Comparison of ENCODE assay signal across 13 cellular contexts in genomic region chr1:101144868-101145808, GRCh38.
DNase-seq lines count a peak whose midpoint lies in the region; ATAC-seq, FAIRE-seq and TF ChIP-seq lines count a peak whose summit lies in the region.
"Had no signal": no experiment of that assay in that cellular context is flagged by ENCODE, and none has a peak within 500 bp of the region (broad histone marks: within the 10 kb centered on the region; RNA-seq: fewer than 3 reads in every experiment).

No MANE protein-coding gene starts in this region.

- CTCF ChIA-PET in activated B cell treated with CpG ODN at 0.5 μM for 24 hours (lab: Charles Lee): interaction anchor here (1.3 to 1.6 kb wide), 3 partner anchors 10 to 143 kb away, joined by 3 to 5 read pairs (median 3); no protein-coding TSS in a partner anchor

- ATAC-seq in activated B cell treated with CpG ODN at 0.5 μM for 24 hours (ENCODE audit: low read depth): peak; percentile 76
- ATAC-seq in naive B cell (ENCODE audit: low read depth in 2 of 2): peak; percentile 95 to 96
- ATAC-seq in pancreas: no peak

- H3K27ac Mint-ChIP-seq in activated B cell treated with CpG ODN at 0.5 μM for 24 hours (peak overlapping the region; percentile 74), naive B cell (peak overlapping the region; percentile 71 to 95 (median 88)), CD14-positive monocyte (no peak overlapping the region), neural progenitor cell (no peak overlapping the region)
- H3K27ac Mint-ChIP-seq: CD4-positive, alpha-beta memory T cell had no signal

- H3K9ac ChIP-seq in neural progenitor cell: no peak overlapping the region

- H3K79me2 ChIP-seq in neural progenitor cell (ENCODE audit: low read depth): no peaks in the 10 kb centered on the region

- FAIRE-seq in H54 (lab: Jason Lieb, UNC): peak; percentile 27
- no peak for FAIRE-seq in pancreas (lab: Jason Lieb, UNC)

- H3K27me3 Mint-ChIP-seq in activated B cell treated with CpG ODN at 0.5 μM for 24 hours: no peaks in the 10 kb centered on the region
- H3K27me3 Mint-ChIP-seq in naive B cell: no peaks in the 10 kb centered on the region
- no peaks in the 10 kb centered on the region for H3K27me3 Mint-ChIP-seq in CD14-positive monocyte (ENCODE audit: low read depth in 3 of 3)
- no peaks in the 10 kb centered on the region for H3K27me3 Mint-ChIP-seq in neural progenitor cell (ENCODE audit: insufficient read depth, low read depth)
- H3K27me3 Mint-ChIP-seq: CD4-positive, alpha-beta memory T cell had no signal

- H3K36me3 Mint-ChIP-seq in activated B cell treated with CpG ODN at 0.5 μM for 24 hours (ENCODE audit: low read depth): no peaks in the 10 kb centered on the region
- no peaks in the 10 kb centered on the region for H3K36me3 Mint-ChIP-seq in naive B cell
- no peaks in the 10 kb centered on the region for H3K36me3 Mint-ChIP-seq in CD14-positive monocyte
- no peaks in the 10 kb centered on the region for H3K36me3 Mint-ChIP-seq in neural progenitor cell
- H3K36me3 Mint-ChIP-seq: brain; CD4-positive, alpha-beta memory T cell had no signal

- H3F3A ChIP-seq in neural progenitor cell (ENCODE audit: low read depth): no peaks in the 10 kb centered on the region

- H4K20me1 ChIP-seq in neural progenitor cell (ENCODE audit: low read depth): no peaks in the 10 kb centered on the region

- H3K4me3 ChIP-seq in pancreas (no peak overlapping the region), neural progenitor cell (no peak overlapping the region)

- H3K27ac ChIP-seq in pancreas (no peak overlapping the region), neural progenitor cell (no peak overlapping the region)

- 77 to 87% methylated on average over 5 of the region's 5 CpGs for WGBS in pancreas, 2 donors

- TF ChIP-seq CTCF in activated B cell treated with CpG ODN at 0.5 μM for 24 hours (IDR thresholded peaks at IDR 0.05) (no peak), CD14-positive monocyte (IDR thresholded peaks at IDR 0.05) (no peak), pancreas (IDR thresholded peaks at IDR 0.05) (no peak), neural progenitor cell (IDR thresholded peaks at IDR 0.05) (no peak)

- H3K9me3 Mint-ChIP-seq in activated B cell treated with CpG ODN at 0.5 μM for 24 hours (no peaks in the 10 kb centered on the region), naive B cell (no peaks in the 10 kb centered on the region), CD14-positive monocyte (peaks cover 0 to 1% (median 0%) of the 10 kb centered on the region in 7 donors), neural progenitor cell (no peaks in the 10 kb centered on the region)
- H3K9me3 Mint-ChIP-seq: brain; CD4-positive, alpha-beta memory T cell had no signal

- H3K4me1 ChIP-seq in pancreas (no peaks in the 10 kb centered on the region), neural progenitor cell (no peaks in the 10 kb centered on the region)

- H3K4me3 Mint-ChIP-seq in activated B cell treated with CpG ODN at 0.5 μM for 24 hours (peak overlapping the region; percentile 21), naive B cell (peak overlapping the region; percentile 8 to 82 (median 68)), CD14-positive monocyte (no peak overlapping the region), neural progenitor cell (no peak overlapping the region)
- H3K4me3 Mint-ChIP-seq: brain; CD4-positive, alpha-beta memory T cell had no signal

- DNase-seq in NOMO-1 treated with DMSO at 0.1 percent for 48 hours (lab: John Stamatoyannopoulos, UW; ENCODE audit: unreplicated experiment) (peak; percentile 25), NOMO-1 treated with dmso at 0.1 percent for 144 hours (lab: John Stamatoyannopoulos, UW; ENCODE audit: unreplicated experiment) (no peak), H54 (ENCODE audit: insufficient read length, low spot score) (no peak), activated B cell treated with CpG ODN at 0.5 μM for 24 hours (no peak), naive B cell (peak; percentile 43), CD14-positive monocyte (ENCODE audit: low spot score) (no peak), pancreas (no peak), neural progenitor cell (ENCODE audit: low spot score) (no peak)
- DNase-seq: activated effector memory CD4-positive, alpha-beta T cell treated with anti-CD3 and anti-CD28 coated beads, Interleukin-2, amount 50 U/mL, for 16 hours; CD4-positive, alpha-beta memory T cell; effector CD8-positive, alpha-beta T cell; NCI-H1092 treated with DMSO at 0.1 percent for 48 hours had no signal

- H3K9me3 ChIP-seq in pancreas (no peaks in the 10 kb centered on the region), neural progenitor cell (ENCODE audit: low read depth) (no peaks in the 10 kb centered on the region)

- no peak overlapping the region for H3K4me2 ChIP-seq in neural progenitor cell

- no peak for TF ChIP-seq POLR2A in H54 (IDR thresholded peaks at IDR 0.05; ENCODE audit: low read depth, low read length)

- no peaks in the 10 kb centered on the region for H3K36me3 ChIP-seq in pancreas
- H3K36me3 ChIP-seq in neural progenitor cell: no peaks in the 10 kb centered on the region

- POLR2A ChIA-PET in activated B cell treated with CpG ODN at 0.5 μM for 24 hours (lab: Charles Lee): interaction anchor here (0.5 to 2.7 kb wide), 7 partner anchors 15 to 127 kb away, joined by 3 to 29 read pairs (median 6); partner anchors contain the start of gene S1PR1

- no peak overlapping the region for H2AFZ ChIP-seq in neural progenitor cell (replicated peaks)

- H3K4me1 Mint-ChIP-seq in activated B cell treated with CpG ODN at 0.5 μM for 24 hours: peaks cover 15% of the 10 kb centered on the region
- H3K4me1 Mint-ChIP-seq in naive B cell: peaks cover 8 to 16% (median 14%) of the 10 kb centered on the region in 3 donors
- peaks cover 7% of the 10 kb centered on the region for H3K4me1 Mint-ChIP-seq in CD14-positive monocyte
- H3K4me1 Mint-ChIP-seq in neural progenitor cell: peaks cover 30% of the 10 kb centered on the region

- intact Hi-C loops in activated B cell treated with CpG ODN at 0.5 μM for 24 hours (cut with micrococcal nuclease) (loop anchor here (2.0 kb wide), 2 partner anchors 16 to 90 kb away; no protein-coding TSS in a partner anchor), CD14-positive monocyte (cut with micrococcal nuclease) (no loop called here), pancreas (cut with DNase I) (no loop called here)

- H3K27me3 ChIP-seq in pancreas (no peaks in the 10 kb centered on the region), neural progenitor cell (no peaks in the 10 kb centered on the region)

Comparison
In these comparisons a context has a peak if more than half of its experiments do, and no peak if none do; other contexts are left out.
1. DNase-seq: peak in NOMO-1 treated with DMSO at 0.1 percent for 48 hours (single experiment) and naive B cell (single experiment); none in NOMO-1 treated with dmso at 0.1 percent for 144 hours (single experiment), H54 (single experiment), activated B cell treated with CpG ODN at 0.5 μM for 24 hours (single experiment), CD14-positive monocyte (single experiment), pancreas (0 of 6) and neural progenitor cell (single experiment).
2. ATAC-seq: peak in activated B cell treated with CpG ODN at 0.5 μM for 24 hours (single experiment) and naive B cell (2 of 2); none in pancreas (0 of 4).
3. H3K27ac Mint-ChIP-seq: peak in activated B cell treated with CpG ODN at 0.5 μM for 24 hours (single experiment) and naive B cell (6 of 6); none in CD14-positive monocyte (0 of 7) and neural progenitor cell (single experiment).
4. H3K4me3 Mint-ChIP-seq: peak in activated B cell treated with CpG ODN at 0.5 μM for 24 hours (single experiment) and naive B cell (8 of 8); none in CD14-positive monocyte (0 of 2) and neural progenitor cell (single experiment).